Comparison of ENCODE assay signal across 12 cellular contexts in genomic region chr14:61343471-61343870, GRCh38. TPM values are rescaled to one million over a fixed set of nuclear protein-coding genes. Genes with fewer than 3 reads are reported as not detected.
DNase-seq lines count a peak whose midpoint lies in the region; ATAC-seq and TF ChIP-seq lines count a peak whose summit lies in the region.
"Had no signal": no experiment of that assay in that cellular context is flagged by ENCODE, and none has a peak within 500 bp of the region (broad histone marks: within the 10 kb centered on the region; RNA-seq: fewer than 3 reads in every experiment).

No MANE protein-coding gene starts in this region.

- H3K4me2 ChIP-seq in BLaER1 treated with 17β-estradiol and CSF1 and Interleukin-3, amounts not matched to agents 10 nM and 100 nM, result peak overlapping the region; percentile 37 to 90 (median 67); a peak in 19 of 22 replicates
- no peak overlapping the region for H3K4me2 ChIP-seq in PC-3 (ENCODE audit: low read length)

- no peaks in the 10 kb centered on the region for H3F3A ChIP-seq in PC-3 (ENCODE audit: low read length, unreplicated experiment)

- H2AFZ ChIP-seq in PC-3 (ENCODE audit: low read length), result no peak overlapping the region

- CTCF ChIA-PET in PC-3 (lab: Charles Lee), result no interaction called here

- BruUV-seq in PC-3 (replicated peaks; lab: Mats Ljungman, UMichigan), result no TSS peak

- peaks cover 0 to 26% (median 0%) of the 10 kb centered on the region in 11 experiments; a peak in 4 of 22 replicates for H4K20me1 ChIP-seq in BLaER1 treated with 17β-estradiol and CSF1 and Interleukin-3, amounts not matched to agents 10 nM and 100 nM
- H4K20me1 ChIP-seq in PC-3 (ENCODE audit: low read length), result no peaks in the 10 kb centered on the region

- no peaks in the 10 kb centered on the region for H3K36me3 ChIP-seq in BLaER1 treated with 17β-estradiol and CSF1 and Interleukin-3, amounts not matched to agents 10 nM and 100 nM
- H3K36me3 ChIP-seq in PC-3 (ENCODE audit: low read depth, low read length) (no peaks in the 10 kb centered on the region), neutrophil (no peaks in the 10 kb centered on the region), mucosa of descending colon (ENCODE audit: low read depth) (no peaks in the 10 kb centered on the region)

- peaks cover 0 to 15% (median 0%) of the 10 kb centered on the region in 11 experiments; a peak in 6 of 22 replicates for H3K27me3 ChIP-seq in BLaER1 treated with 17β-estradiol and CSF1 and Interleukin-3, amounts not matched to agents 10 nM and 100 nM
- no peaks in the 10 kb centered on the region for H3K27me3 ChIP-seq in PC-3 (ENCODE audit: low read length)
- no peaks in the 10 kb centered on the region for H3K27me3 ChIP-seq in neutrophil

- peaks cover 21% of the 10 kb centered on the region for H3K79me2 ChIP-seq in PC-3 (ENCODE audit: low read length)

- DNase-seq in PC-3 (peak; percentile 16), epithelial cell of esophagus (ENCODE audit: low read depth) (peak; percentile 42), mucosa of descending colon (no peak), OCI-M1 (lab: John Stamatoyannopoulos, UW) (no peak)
- DNase-seq: activated effector memory CD4-positive, alpha-beta T cell treated with Interleukin-2 at 50 U/mL for 16 hours; DMS 273 treated with DMSO at 0.1 percent for 48 hours; effector CD8-positive, alpha-beta T cell; NCI-H1436 treated with DMSO at 0.1 percent for 48 hours had no signal

- no peak overlapping the region for H3K9ac ChIP-seq in BLaER1 treated with 17β-estradiol and CSF1 and Interleukin-3, amounts not matched to agents 10 nM and 100 nM
- no peak overlapping the region for H3K9ac ChIP-seq in PC-3 (ENCODE audit: low read length)

- TF ChIP-seq CTCF in PC-3 (conservative IDR thresholded peaks at IDR 0.05; ENCODE audit: low read depth, low read length) (no peak), epithelial cell of esophagus (IDR thresholded peaks at IDR 0.05; ENCODE audit: insufficient read depth, low read depth, low read length, missing control alignments) (no peak), neutrophil (IDR thresholded peaks at IDR 0.05) (no peak), mucosa of descending colon (IDR thresholded peaks at IDR 0.05) (no peak)

- POLR2A ChIA-PET in PC-3 (lab: Charles Lee; ENCODE audit: unreplicated experiment), result no interaction called here

- no peaks in the 10 kb centered on the region for H3K9me3 ChIP-seq in BLaER1 treated with 17β-estradiol and CSF1 and Interleukin-3, amounts not matched to agents 10 nM and 100 nM (replicated peaks in 1 of 11)
- H3K9me3 ChIP-seq in PC-3 (ENCODE audit: low read length), result no peaks in the 10 kb centered on the region
- no peaks in the 10 kb centered on the region for H3K9me3 ChIP-seq in neutrophil
- H3K9me3 ChIP-seq in mucosa of descending colon, result no peaks in the 10 kb centered on the region

- peaks cover 65 to 74% (median 68%) of the 10 kb centered on the region in 10 experiments for H3K4me1 ChIP-seq in BLaER1 treated with 17β-estradiol and CSF1 and Interleukin-3, amounts not matched to agents 10 nM and 100 nM
- H3K4me1 ChIP-seq in PC-3 (ENCODE audit: insufficient read depth, low read length) (peaks cover 15% of the 10 kb centered on the region), neutrophil (ENCODE audit: control insufficient read depth in 1 of 2, insufficient read depth in 1 of 2, low read depth in 1 of 2, low read length in 1 of 2) (peaks cover 9 to 44% of the 10 kb centered on the region in 2 experiments), mucosa of descending colon (ENCODE audit: low read depth) (no peaks in the 10 kb centered on the region)

- no peak overlapping the region for H3K4me3 ChIP-seq in BLaER1 treated with 17β-estradiol and CSF1 and Interleukin-3, amounts not matched to agents 10 nM and 100 nM
- H3K4me3 ChIP-seq in PC-3 (ENCODE audit: low read length), result no peak overlapping the region
- H3K4me3 ChIP-seq in epithelial cell of esophagus (ENCODE audit: low read length), result no peak overlapping the region
- no peak overlapping the region for H3K4me3 ChIP-seq in neutrophil (ENCODE audit: low read depth in 1 of 2, low read length in 1 of 2)
- H3K4me3 ChIP-seq in mucosa of descending colon, result no peak overlapping the region

- peak overlapping the region in 6 of 11 experiments; percentile 12 to 68 (median 46); a peak in 5 of 22 replicates for H3K27ac ChIP-seq in BLaER1 treated with 17β-estradiol and CSF1 and Interleukin-3, amounts not matched to agents 10 nM and 100 nM
- H3K27ac ChIP-seq in PC-3 (ENCODE audit: low read length) (no peak overlapping the region), neutrophil (peak overlapping the region; percentile 28)

- ATAC-seq in PC-3 (no peak), mucosa of descending colon (no peak), HG02642 (IDR thresholded peaks at IDR 0.05; ENCODE audit: poor library complexity, unreplicated experiment) (no peak), HG02981 (IDR thresholded peaks at IDR 0.05; ENCODE audit: unreplicated experiment) (no peak)

- intact Hi-C loops in PC-3 (cut with micrococcal nuclease), result no loop called here
- intact Hi-C loops in mucosa of descending colon (cut with DNase I, micrococcal nuclease), result no loop called here

- no peaks in the 10 kb centered on the region for H3K9me2 ChIP-seq in PC-3 (replicated peaks; ENCODE audit: low read length)

RNA-seq across cellular contexts. Expression of gene PRKCH, which starts 22.1 kb away (rescaled TPM):
- total RNA-seq in PC-3 (2014; rRNA removed) (80.8 and 170 TPM in 2 replicates), mucosa of descending colon (10 to 100 TPM; 12.3 to 15.4 (median 14.8) TPM)

Comparison
In these comparisons a context has a peak if more than half of its experiments do, and no peak if none do; other contexts are left out.
1. DNase-seq: peak in PC-3 (single experiment) and epithelial cell of esophagus (single experiment); none in mucosa of descending colon (0 of 3) and OCI-M1 (single experiment).